In genomic region chr11:32435947-32436750, GRCh38 we compare ENCODE assay signal across 10 cellular contexts. TPM values are rescaled to one million over a fixed set of nuclear protein-coding genes. Genes with fewer than 3 reads are reported as not detected.
DNase-seq lines count a peak whose midpoint lies in the region; ATAC-seq and TF ChIP-seq lines count a peak whose summit lies in the region.
"Had no signal": no experiment of that assay in that cellular context is flagged by ENCODE, and none has a peak within 500 bp of the region (broad histone marks: within the 10 kb centered on the region; RNA-seq: fewer than 3 reads in every experiment).

No MANE protein-coding gene starts in this region.

- CTCF ChIA-PET in CD4-positive, alpha-beta T cell (lab: Charles Lee), result no interaction called here
- CTCF ChIA-PET in naive thymus-derived CD4-positive, alpha-beta T cell (lab: Charles Lee), result no interaction called here

- DNase-seq in CD4-positive, alpha-beta T cell, result no peak
- DNase-seq in M059J (ENCODE audit: low read depth), result peak; percentile 42
- DNase-seq in endodermal cell, result peak; percentile 81
- DNase-seq in naive thymus-derived CD4-positive, alpha-beta T cell, result no peak
- no peak for DNase-seq in dorsolateral prefrontal cortex
- DNase-seq in NCI-H2196 treated with DMSO at 0.1 percent for 48 hours (lab: John Stamatoyannopoulos, UW; ENCODE audit: unreplicated experiment), result no peak
- no peak for DNase-seq in NCI-H2107 treated with DMSO at 0.1 percent for 48 hours (lab: John Stamatoyannopoulos, UW; ENCODE audit: unreplicated experiment)
- DNase-seq: activated effector memory CD4-positive, alpha-beta T cell treated with anti-CD3 and anti-CD28 coated beads, Interleukin-2, amount 50 U/mL, for 16 hours; PC-9 had no signal

- H3K27me3 ChIP-seq in CD4-positive, alpha-beta T cell (ENCODE audit: control insufficient read depth, insufficient read depth, low read length), result peaks cover 88% of the 10 kb centered on the region
- H3K27me3 ChIP-seq in endodermal cell (ENCODE audit: control insufficient read depth, insufficient read depth, low read length, poor library complexity, severe bottlenecking) (peaks cover 95% of the 10 kb centered on the region), dorsolateral prefrontal cortex (peaks cover 20 to 100% (median 100%) of the 10 kb centered on the region in 45 donors)
- peaks cover 6 to 11% of the 10 kb centered on the region in 2 donors for H3K27me3 ChIP-seq in naive thymus-derived CD4-positive, alpha-beta T cell (ENCODE audit: control insufficient read depth in 2 of 2, insufficient read depth in 2 of 2, low read length in 2 of 2)

- WGBS in endodermal cell (ENCODE audit: insufficient coverage in 1 of 2, insufficient read length in 1 of 2), 2 experiments, result 1% methylated on average over 26 to 42 of the region's 42 CpGs

- peaks cover 51% of the 10 kb centered on the region for H3K4me1 Mint-ChIP-seq in CD4-positive, alpha-beta T cell (ENCODE audit: low read depth)
- H3K4me1 Mint-ChIP-seq in endodermal cell, result peaks cover 39% of the 10 kb centered on the region
- peaks cover 18 to 51% (median 47%) of the 10 kb centered on the region in 7 donors for H3K4me1 Mint-ChIP-seq in naive thymus-derived CD4-positive, alpha-beta T cell

- no peaks in the 10 kb centered on the region for H3K9me3 ChIP-seq in CD4-positive, alpha-beta T cell (ENCODE audit: control insufficient read depth, low read length)
- peaks cover 7% of the 10 kb centered on the region for H3K9me3 ChIP-seq in endodermal cell (ENCODE audit: control insufficient read depth, low read length)
- H3K9me3 ChIP-seq in naive thymus-derived CD4-positive, alpha-beta T cell (ENCODE audit: control insufficient read depth in 2 of 3, low read length in 3 of 3), result no peaks in the 10 kb centered on the region

- H3K4me3 Mint-ChIP-seq in CD4-positive, alpha-beta T cell, result peak overlapping the region; percentile 34
- peak overlapping the region; percentile 55 for H3K4me3 Mint-ChIP-seq in endodermal cell
- peak overlapping the region in 7 of 10 donors; percentile 24 to 72 (median 37) for H3K4me3 Mint-ChIP-seq in naive thymus-derived CD4-positive, alpha-beta T cell

- no peaks in the 10 kb centered on the region for H3K9me3 Mint-ChIP-seq in CD4-positive, alpha-beta T cell
- H3K9me3 Mint-ChIP-seq in endodermal cell, result no peaks in the 10 kb centered on the region
- peaks cover 0 to 1% (median 0%) of the 10 kb centered on the region in 11 donors for H3K9me3 Mint-ChIP-seq in naive thymus-derived CD4-positive, alpha-beta T cell

- no peak overlapping the region for H3K9ac ChIP-seq in endodermal cell (ENCODE audit: extremely low read depth, low read length, poor library complexity, severe bottlenecking)

- no peaks in the 10 kb centered on the region for H3K36me3 ChIP-seq in endodermal cell (ENCODE audit: control insufficient read depth, insufficient read depth, low read length)
- H3K36me3 ChIP-seq in naive thymus-derived CD4-positive, alpha-beta T cell (ENCODE audit: control insufficient read depth in 2 of 3, insufficient read depth in 3 of 3, low read length in 3 of 3), result no peaks in the 10 kb centered on the region

- H3K4me1 ChIP-seq in endodermal cell (ENCODE audit: control insufficient read depth, insufficient read depth, low read length), result peaks cover 6% of the 10 kb centered on the region
- H3K4me1 ChIP-seq in naive thymus-derived CD4-positive, alpha-beta T cell (ENCODE audit: control insufficient read depth in 2 of 2, insufficient read depth in 2 of 2, low read length in 2 of 2), result no peaks in the 10 kb centered on the region

- H3K27ac Mint-ChIP-seq in CD4-positive, alpha-beta T cell, result no peak overlapping the region
- H3K27ac Mint-ChIP-seq in endodermal cell, result no peak overlapping the region
- H3K27ac Mint-ChIP-seq in naive thymus-derived CD4-positive, alpha-beta T cell, result peak overlapping the region in 1 of 9 donors; percentile 77

- H3K27ac ChIP-seq in CD4-positive, alpha-beta T cell (ENCODE audit: low read depth, low read length), result no peak overlapping the region
- H3K27ac ChIP-seq in endodermal cell (ENCODE audit: low read depth, low read length) (no peak overlapping the region), dorsolateral prefrontal cortex (no peak overlapping the region)
- no peak overlapping the region for H3K27ac ChIP-seq in naive thymus-derived CD4-positive, alpha-beta T cell (ENCODE audit: low read depth, low read length)
- H3K27ac ChIP-seq: PC-9 had no signal

- POLR2A ChIA-PET in CD4-positive, alpha-beta T cell (lab: Charles Lee), result no interaction called here
- POLR2A ChIA-PET in naive thymus-derived CD4-positive, alpha-beta T cell (lab: Charles Lee), result no interaction called here

- H3K27me3 Mint-ChIP-seq in CD4-positive, alpha-beta T cell, result peaks cover 86% of the 10 kb centered on the region
- H3K27me3 Mint-ChIP-seq in endodermal cell (ENCODE audit: insufficient read depth), result peaks cover 98% of the 10 kb centered on the region
- H3K27me3 Mint-ChIP-seq in naive thymus-derived CD4-positive, alpha-beta T cell, result peaks cover 71 to 90% (median 81%) of the 10 kb centered on the region in 5 donors

- no peak for TF ChIP-seq CTCF in CD4-positive, alpha-beta T cell (IDR thresholded peaks at IDR 0.05)
- no peak for TF ChIP-seq CTCF in endodermal cell (conservative IDR thresholded peaks at IDR 0.05)
- no peak for TF ChIP-seq CTCF in dorsolateral prefrontal cortex (IDR thresholded peaks at IDR 0.05 in 54 of 56, conservative IDR thresholded peaks at IDR 0.05 in 2 of 56; ENCODE audit: low read depth in 1 of 56, partially characterized antibody in 56 of 56)

- ATAC-seq in CD4-positive, alpha-beta T cell (ENCODE audit: poor library complexity), result no peak
- ATAC-seq in naive thymus-derived CD4-positive, alpha-beta T cell, result no peak
- ATAC-seq in GM21786 (IDR thresholded peaks at IDR 0.05; ENCODE audit: unreplicated experiment), result no peak

- no peaks in the 10 kb centered on the region for H3K36me3 Mint-ChIP-seq in CD4-positive, alpha-beta T cell (ENCODE audit: low read depth)
- H3K36me3 Mint-ChIP-seq in endodermal cell (ENCODE audit: low read depth), result no peaks in the 10 kb centered on the region
- H3K36me3 Mint-ChIP-seq in naive thymus-derived CD4-positive, alpha-beta T cell, result peaks cover 0 to 3% (median 0%) of the 10 kb centered on the region in 5 donors

- H3K4me3 ChIP-seq in endodermal cell (ENCODE audit: low read length) (peak overlapping the region; percentile 71), dorsolateral prefrontal cortex (no peak overlapping the region)
- H3K4me3 ChIP-seq in naive thymus-derived CD4-positive, alpha-beta T cell (ENCODE audit: low read length), result no peak overlapping the region
- H3K4me3 ChIP-seq: PC-9 had no signal

- intact Hi-C loops in CD4-positive, alpha-beta T cell (cut with DNase I, micrococcal nuclease), result no loop called here
- intact Hi-C loops in naive thymus-derived CD4-positive, alpha-beta T cell (cut with micrococcal nuclease), result loop anchor here in 1 of 2 donors (5.0 to 10.0 kb wide), 2 partner anchors 111 to 609 kb away; no protein-coding TSS in a partner anchor
- intact Hi-C loops in dorsolateral prefrontal cortex (cut with DNase I), result no loop called here

RNA-seq across cellular contexts. Expression of gene WT1, which starts 0.8 kb away (rescaled TPM):
- not detected for total RNA-seq in CD4-positive, alpha-beta T cell
- 4.6 and 5.9 TPM in 2 replicates for total RNA-seq in M059J (2014; rRNA removed; shearing (Covaris generic))
- total RNA-seq in endodermal cell (under 1 TPM in 1 of 2 donors, not detected in 1; 0.51 TPM), dorsolateral prefrontal cortex (1 to 10 TPM in 3 of 120 experiments, under 1 TPM in 18, not detected in 99; 0.18 to 2.0 (median 0.38) TPM)
- polyA plus RNA-seq in endodermal cell (2013, experiment 1 of 2), result 0.11 TPM
- polyA plus RNA-seq in endodermal cell (2013, experiment 2 of 2), result not detected
- not detected for total RNA-seq in naive thymus-derived CD4-positive, alpha-beta T cell
- not detected for polyA plus RNA-seq in naive thymus-derived CD4-positive, alpha-beta T cell
- total RNA-seq: PC-9 had no signal

Comparison
In these comparisons a context has a peak if more than half of its experiments do, and no peak if none do; other contexts are left out.
1. DNase-seq: peak in M059J (single experiment) and endodermal cell (single experiment); none in CD4-positive, alpha-beta T cell (0 of 10), naive thymus-derived CD4-positive, alpha-beta T cell (0 of 9), dorsolateral prefrontal cortex (0 of 10), NCI-H2196 treated with DMSO at 0.1 percent for 48 hours (single experiment) and NCI-H2107 treated with DMSO at 0.1 percent for 48 hours (single experiment).
2. Peak in every context shown above with its lines, with median percentiles within 50 percentile points of each other: H3K4me3 Mint-ChIP-seq.